Comparison of ENCODE assay signal across 10 cellular contexts in genomic region chr5:129448654-129449053, GRCh38. TPM values are rescaled to one million over a fixed set of nuclear protein-coding genes. Genes with fewer than 3 reads are reported as not detected.
"Had no signal": no experiment of that assay in that cellular context is flagged by ENCODE, and none has a peak within 500 bp of the region (broad histone marks: within the 10 kb centered on the region; RNA-seq: fewer than 3 reads in every experiment).

No MANE protein-coding gene starts in this region.

- H3K27ac ChIP-seq: HL-60, KMS-11 had no signal

- H3K4me2 ChIP-seq: GM23338, KMS-11 had no signal

- H3K4me3 ChIP-seq: GM23338 had no signal

- H2AFZ ChIP-seq: GM23338 had no signal

- H3K9ac ChIP-seq: KMS-11 had no signal

- FAIRE-seq: H1, H54 had no signal

- DNase-seq: H9, HCEC 1CT, HFFc6, IMR-90, KBM-7 had no signal

- ATAC-seq: GM23338 had no signal

RNA-seq across cellular contexts. Expression of gene ADAMTS19, which starts 11.4 kb away (rescaled TPM):
- total RNA-seq: HFFc6 had no signal
